In the genomic region with DNA sequence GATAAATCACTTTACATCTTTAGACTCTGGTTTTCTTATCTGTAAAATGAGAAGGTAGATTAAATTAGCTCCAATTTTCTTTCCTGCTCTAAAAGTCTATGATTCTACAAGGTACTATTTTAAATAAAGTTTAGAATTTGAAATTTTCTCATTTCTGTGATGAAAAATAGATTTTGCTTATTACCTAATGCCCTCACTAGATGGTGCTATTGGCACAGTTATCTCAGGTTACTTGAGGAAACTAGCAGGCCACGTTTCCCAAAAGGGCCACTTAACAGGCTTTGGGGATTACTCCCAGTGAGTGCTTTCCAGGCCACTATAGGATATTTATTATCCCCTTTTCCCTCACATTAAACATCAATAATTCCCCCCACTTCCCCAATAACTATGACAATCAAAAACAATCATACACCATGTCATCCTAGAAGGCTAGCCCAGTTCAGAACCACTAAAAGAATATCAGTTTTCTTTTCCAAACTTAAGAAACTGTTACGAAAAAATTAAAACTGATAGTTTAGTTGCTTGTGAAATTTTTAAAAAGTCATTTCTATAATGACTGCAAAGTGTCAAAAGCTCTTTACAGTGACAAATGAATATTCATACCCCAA, we compare ENCODE assay signal across 8 cellular contexts. TPM values are rescaled to one million over a fixed set of nuclear protein-coding genes. Genes with fewer than 3 reads are reported as not detected.
DNase-seq lines count a peak whose midpoint lies in the region; ATAC-seq and TF ChIP-seq lines count a peak whose summit lies in the region.

No MANE protein-coding gene starts in this region.

- no peak overlapping the region for H3K56ac ChIP-seq in IMR-90 (ENCODE audit: extremely low read depth, insufficient read depth, low read length)

- peak; percentile 86 for TF ChIP-seq RAD21 in IMR-90 (IDR thresholded peaks at IDR 0.05; ENCODE audit: low read length)

- POLR2A ChIA-PET in activated CD4-positive, alpha-beta memory T cell treated with anti-CD3 and anti-CD28 coated beads for 36 hours (lab: Charles Lee) = interaction anchor here (1.0 kb wide), 1 partner anchor 31 kb away, joined by 4 read pairs; the partner anchor contains the start of gene OMA1
- POLR2A ChIA-PET in activated CD4-positive, alpha-beta memory T cell treated with anti-CD3 and anti-CD28 coated beads, Interleukin-2, amount 10 ng/mL, durations not matched to agents 7 days and 5 days (lab: Charles Lee) = interaction anchor here (0.6 to 3.6 kb wide), 3 partner anchors 30 to 1243 kb away, joined by 3 to 23 read pairs (median 3); partner anchors contain the start of gene OMA1
- POLR2A ChIA-PET in IMR-90 (lab: Charles Lee; ENCODE audit: unreplicated experiment) = no interaction called here

- in situ Hi-C loops in IMR-90 (cut with MboI; ENCODE audit: low sequenced_read_pairs) = loop anchor here (25.0 kb wide), 1 partner anchor 1246 kb away; no protein-coding TSS in a partner anchor

- dilution Hi-C loops in IMR-90 (cut with HindIII; ENCODE audit: low sequenced_read_pairs, unreplicated experiment) = no loop called here

- no peak overlapping the region for H2BK15ac ChIP-seq in IMR-90 (ENCODE audit: low read depth, low read length)

- H2BK5ac ChIP-seq in IMR-90 (ENCODE audit: low read depth, low read length, poor library complexity, severe bottlenecking) = no peak overlapping the region

- no peak overlapping the region for H3K4ac ChIP-seq in IMR-90 (ENCODE audit: low read depth, low read length)

- no peak overlapping the region for H3K9ac ChIP-seq in IMR-90 (ENCODE audit: low read depth, low read length)

- H3K27ac ChIP-seq in IMR-90 (ENCODE audit: insufficient read depth, low read length) = no peak overlapping the region

- H4K8ac ChIP-seq in IMR-90 (ENCODE audit: low read depth in 2 of 2, low read length in 2 of 2) = no peak overlapping the region

- CTCF ChIA-PET in activated CD4-positive, alpha-beta memory T cell treated with anti-CD3 and anti-CD28 coated beads for 36 hours (lab: Charles Lee) = interaction anchor here (0.6 to 9.1 kb wide), 23 partner anchors 10 to 1243 kb away, joined by 3 to 158 read pairs (median 4); partner anchors contain the start of gene OMA1
- CTCF ChIA-PET in activated CD4-positive, alpha-beta memory T cell treated with anti-CD3 and anti-CD28 coated beads, Interleukin-2, amount 10 ng/mL, durations not matched to agents 7 days and 5 days (lab: Charles Lee) = interaction anchor here (0.6 to 5.6 kb wide), 18 partner anchors 8 to 1243 kb away, joined by 3 to 51 read pairs (median 3); partner anchors contain the start of gene OMA1
- CTCF ChIA-PET in IMR-90 (lab: Yijun Ruan, JAX) = interaction anchor here (0.7 to 3.0 kb wide), 13 partner anchors 9 to 1244 kb away, joined by 3 to 17 read pairs (median 3); partner anchors contain the start of gene OMA1

- H3K4me1 Mint-ChIP-seq in activated CD4-positive, alpha-beta memory T cell treated with anti-CD3 and anti-CD28 coated beads for 36 hours (ENCODE audit: low read depth) = peaks cover 3% of the 10 kb centered on the region
- H3K4me1 Mint-ChIP-seq in activated CD4-positive, alpha-beta memory T cell treated with anti-CD3 and anti-CD28 coated beads, Interleukin-2, amount 10 ng/mL, durations not matched to agents 7 days and 5 days = peaks cover 13% of the 10 kb centered on the region

- H4K20me1 ChIP-seq in IMR-90 (ENCODE audit: insufficient read depth, low read length) = no peaks in the 10 kb centered on the region

- H3K4me1 ChIP-seq in IMR-90 (ENCODE audit: control insufficient read depth, insufficient read depth, low read length) = no peaks in the 10 kb centered on the region

- BruUV-seq in IMR-90 (replicated peaks; lab: Mats Ljungman, UMichigan) = no TSS peak

- peaks cover 2% of the 10 kb centered on the region for H3K9me3 Mint-ChIP-seq in activated CD4-positive, alpha-beta memory T cell treated with anti-CD3 and anti-CD28 coated beads for 36 hours
- H3K9me3 Mint-ChIP-seq in activated CD4-positive, alpha-beta memory T cell treated with anti-CD3 and anti-CD28 coated beads, Interleukin-2, amount 10 ng/mL, durations not matched to agents 7 days and 5 days = peaks cover 2% of the 10 kb centered on the region

- TF ChIP-seq CTCF in IMR-90 (conservative IDR thresholded peaks at IDR 0.05; ENCODE audit: low read depth, low read length) = peak; percentile 85
- TF ChIP-seq CTCF in retinal pigment epithelial cell (conservative IDR thresholded peaks at IDR 0.05; ENCODE audit: low read depth, low read length) = peak; percentile 58

- no peak overlapping the region for H2AK5ac ChIP-seq in IMR-90 (ENCODE audit: low read depth, low read length)

- peaks cover 2% of the 10 kb centered on the region; the same call in 1 of the 2 replicates for H3K36me3 ChIP-seq in IMR-90 (ENCODE audit: control insufficient read depth, insufficient read depth, low read length)

- no peak overlapping the region for H3K23ac ChIP-seq in IMR-90 (ENCODE audit: low read depth, low read length)

- H3K79me1 ChIP-seq in IMR-90 (ENCODE audit: low read depth in 1 of 2, low read length in 2 of 2) = no peaks in the 10 kb centered on the region

- H3K4me3 ChIP-seq in IMR-90 (ENCODE audit: insufficient read depth, low read depth, low read length) = no peak overlapping the region
- H3K4me3 ChIP-seq in retinal pigment epithelial cell (ENCODE audit: low read length) = no peak overlapping the region

- H3K27me3 ChIP-seq in IMR-90 (ENCODE audit: control insufficient read depth, insufficient read depth, low read length) = no peaks in the 10 kb centered on the region

- intact Hi-C loops in activated CD4-positive, alpha-beta memory T cell treated with anti-CD3 and anti-CD28 coated beads for 36 hours (cut with micrococcal nuclease) = loop anchor here (1.0 to 5.0 kb wide), 3 partner anchors 30 to 1241 kb away; partner anchors contain the start of gene OMA1
- intact Hi-C loops in IMR-90 (cut with micrococcal nuclease) (loop anchor here (1.0 to 10.0 kb wide), 6 partner anchors 30 to 1431 kb away; partner anchors contain the start of genes JUN and OMA1), left ventricle myocardium superior (cut with micrococcal nuclease) (loop anchor here (5.0 kb wide), 1 partner anchor 136 kb away; no protein-coding TSS in a partner anchor)

- no peak overlapping the region for H2BK120ac ChIP-seq in IMR-90 (ENCODE audit: low read depth, low read length)

- H4K91ac ChIP-seq in IMR-90 (ENCODE audit: insufficient read depth, low read depth, low read length) = no peak overlapping the region

- H3K36me3 Mint-ChIP-seq in activated CD4-positive, alpha-beta memory T cell treated with anti-CD3 and anti-CD28 coated beads for 36 hours = peaks cover 12% of the 10 kb centered on the region
- H3K36me3 Mint-ChIP-seq in activated CD4-positive, alpha-beta memory T cell treated with anti-CD3 and anti-CD28 coated beads, Interleukin-2, amount 10 ng/mL, durations not matched to agents 7 days and 5 days (ENCODE audit: low read depth) = peaks cover 23% of the 10 kb centered on the region

- H3K4me3 Mint-ChIP-seq in activated CD4-positive, alpha-beta memory T cell treated with anti-CD3 and anti-CD28 coated beads for 36 hours = no peak overlapping the region
- no peak overlapping the region for H3K4me3 Mint-ChIP-seq in activated CD4-positive, alpha-beta memory T cell treated with anti-CD3 and anti-CD28 coated beads, Interleukin-2, amount 10 ng/mL, durations not matched to agents 7 days and 5 days

- H2AFZ ChIP-seq in IMR-90 (replicated peaks; ENCODE audit: low read length, poor library complexity) = no peak overlapping the region

- H3K4me2 ChIP-seq in IMR-90 (ENCODE audit: low read depth, low read length) = no peak overlapping the region

- peak overlapping the region; percentile 23 for H3K27ac Mint-ChIP-seq in activated CD4-positive, alpha-beta memory T cell treated with anti-CD3 and anti-CD28 coated beads for 36 hours
- no peak overlapping the region for H3K27ac Mint-ChIP-seq in activated CD4-positive, alpha-beta memory T cell treated with anti-CD3 and anti-CD28 coated beads, Interleukin-2, amount 10 ng/mL, durations not matched to agents 7 days and 5 days

- H3K9me3 ChIP-seq in IMR-90 (ENCODE audit: control insufficient read depth, insufficient read depth, low read length) = peaks cover 3% of the 10 kb centered on the region; the same call in 1 of the 2 replicates

- no peak overlapping the region for H2AK9ac ChIP-seq in IMR-90 (replicated peaks; ENCODE audit: low read depth, low read length, poor library complexity)

- H3K14ac ChIP-seq in IMR-90 (replicated peaks; ENCODE audit: low read depth, low read length) = no peak overlapping the region

- H2BK20ac ChIP-seq in IMR-90 (ENCODE audit: low read depth, low read length) = no peak overlapping the region

- no peak overlapping the region for H4K5ac ChIP-seq in IMR-90 (ENCODE audit: low read depth, low read length)

- no peak overlapping the region for H3K18ac ChIP-seq in IMR-90 (ENCODE audit: low read depth, low read length)

- no peaks in the 10 kb centered on the region for H3K27me3 Mint-ChIP-seq in activated CD4-positive, alpha-beta memory T cell treated with anti-CD3 and anti-CD28 coated beads for 36 hours
- H3K27me3 Mint-ChIP-seq in activated CD4-positive, alpha-beta memory T cell treated with anti-CD3 and anti-CD28 coated beads, Interleukin-2, amount 10 ng/mL, durations not matched to agents 7 days and 5 days = no peaks in the 10 kb centered on the region

- ATAC-seq in IMR-90 (ENCODE audit: low read depth) (peak; percentile 79), left ventricle myocardium superior (peak; percentile 65), HG03439 (IDR thresholded peaks at IDR 0.05; ENCODE audit: unreplicated experiment) (no peak)

- no CpG with 5 or more reads among the region's 2 CpGs for WGBS in IMR-90 (ENCODE audit: extremely low coverage in 2 of 2, insufficient read length in 1 of 2), 2 experiments

- H3K9me1 ChIP-seq in IMR-90 (ENCODE audit: insufficient read depth, low read length) = peaks cover 2% of the 10 kb centered on the region; the same call in 1 of the 2 replicates

- DNase-seq in activated CD4-positive, alpha-beta memory T cell treated with anti-CD3 and anti-CD28 coated beads for 36 hours = peak; percentile 16
- DNase-seq in activated CD4-positive, alpha-beta memory T cell treated with anti-CD3 and anti-CD28 coated beads, Interleukin-2, amount 10 ng/mL, durations not matched to agents 7 days and 5 days = no peak
- DNase-seq in IMR-90 (peak; percentile 85), NOMO-1 treated with DMSO at 0.1 percent for 48 hours (lab: John Stamatoyannopoulos, UW; ENCODE audit: unreplicated experiment) (peak; percentile 53), amniotic stem cell (lab: John Stamatoyannopoulos, UW) (peak; percentile 31), left ventricle myocardium superior (no peak), retinal pigment epithelial cell (ENCODE audit: low read depth) (peak; percentile 44)

- no peak for TF ChIP-seq POLR2A in IMR-90 (IDR thresholded peaks at IDR 0.05; ENCODE audit: low read depth, low read length)

RNA-seq across cellular contexts. Expression of gene OMA1, which starts 30.6 kb away (rescaled TPM):
- 10 to 100 TPM; 12.0 to 13.0 TPM for total RNA-seq in activated CD4-positive, alpha-beta memory T cell treated with anti-CD3 and anti-CD28 coated beads for 36 hours
- 10 to 100 TPM; 21.9 to 23.1 TPM for total RNA-seq in activated CD4-positive, alpha-beta memory T cell treated with anti-CD3 and anti-CD28 coated beads, Interleukin-2, amount 10 ng/mL, durations not matched to agents 7 days and 5 days
- total RNA-seq in IMR-90 (2012; rRNA removed) = 5.9 and 11.9 TPM in 2 replicates
- polyA plus RNA-seq in IMR-90 (2012; rRNA removed) = 5.2 and 6.4 TPM in 2 replicates
- polyA plus RNA-seq in IMR-90 (2012; cell fraction: cytosol; rRNA removed) = 1.1 and 1.3 TPM in 2 replicates
- polyA plus RNA-seq in IMR-90 (2012; cell fraction: nucleus; rRNA removed; ENCODE audit: low replicate concordance) = 0.75 and 8.5 TPM in 2 replicates
- total RNA-seq in left ventricle myocardium superior = 29.4 TPM

Comparison
In these comparisons a context has a peak if more than half of its experiments do, and no peak if none do; other contexts are left out.
1. DNase-seq: peak in activated CD4-positive, alpha-beta memory T cell treated with anti-CD3 and anti-CD28 coated beads for 36 hours (single experiment), IMR-90 (single experiment), NOMO-1 treated with DMSO at 0.1 percent for 48 hours (single experiment), amniotic stem cell (single experiment) and retinal pigment epithelial cell (single experiment); none in activated CD4-positive, alpha-beta memory T cell treated with anti-CD3 and anti-CD28 coated beads, Interleukin-2, amount 10 ng/mL, durations not matched to agents 7 days and 5 days (single experiment) and left ventricle myocardium superior (single experiment).